ENCODE assay signal across 14 cellular contexts in the genomic region with DNA sequence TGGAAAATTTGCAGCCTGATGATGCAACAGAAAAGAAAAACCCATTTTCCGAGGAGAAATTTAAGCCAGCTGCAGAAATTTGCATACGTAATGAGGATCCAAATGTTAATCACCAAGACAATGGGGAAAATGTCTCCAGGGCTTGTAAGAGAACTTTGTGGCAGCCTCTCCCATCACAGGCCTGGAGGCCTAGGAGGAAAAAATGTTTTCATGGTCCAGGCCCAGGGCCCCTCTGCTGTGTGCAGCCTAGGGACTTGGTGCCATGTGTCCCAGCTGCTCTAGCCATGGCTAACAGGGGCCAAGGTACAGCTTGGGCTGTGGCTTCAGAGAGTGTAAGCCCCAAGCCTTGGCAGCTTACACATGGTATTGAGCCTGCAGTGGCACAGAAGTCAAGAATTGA. TPM values are rescaled to one million over a fixed set of nuclear protein-coding genes. Genes with fewer than 3 reads are reported as not detected.
"Had no signal": no experiment of that assay in that cellular context is flagged by ENCODE, and none has a peak within 500 bp of the region (broad histone marks: within the 10 kb centered on the region; RNA-seq: fewer than 3 reads in every experiment).

No MANE protein-coding gene starts in this region.

RNA-seq across cellular contexts. Expression of gene PTH, which starts 50.3 kb away (rescaled TPM):
- total RNA-seq: subcutaneous adipose tissue, suprapubic skin, temporal lobe, testis, thoracic aorta, thyroid gland, tibial nerve, transverse colon, upper lobe of left lung, upper lobe of right lung, ureter, urinary bladder, uterus, vagina had no signal
- polyA plus RNA-seq: urinary bladder had no signal
